Comparison of ENCODE assay signal across 1 cellular context in the genomic region with DNA sequence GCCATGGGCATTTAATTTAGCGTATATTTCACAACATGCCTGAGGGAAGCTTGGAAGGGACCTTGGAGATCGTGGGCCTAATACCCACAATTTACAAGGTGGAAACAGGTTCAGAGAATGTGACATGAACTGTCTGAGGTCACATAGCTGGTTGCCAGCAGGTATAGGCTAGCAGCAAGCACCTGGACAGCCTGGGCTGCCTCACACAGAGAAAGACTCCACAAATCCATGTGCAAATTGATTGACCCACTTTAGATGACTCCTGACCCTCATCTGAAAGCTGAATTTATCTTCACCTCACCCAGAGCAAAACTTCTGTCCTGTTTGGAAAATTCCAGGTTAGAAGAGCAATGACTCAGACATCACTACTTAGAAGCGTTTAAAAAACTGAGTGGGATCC.
TF ChIP-seq lines count a peak whose summit lies in the region.

No MANE protein-coding gene starts in this region.

TF ChIP-seq in HepG2, 621 proteins besides CTCF, POLR2A, EP300 and RAD21:
- TF ChIP-seq ZNF367 (CRISPR knock-in tag; IDR thresholded peaks at IDR 0.05; ENCODE audit: borderline replicate concordance) = no peak
- TF ChIP-seq, protein P1, sequence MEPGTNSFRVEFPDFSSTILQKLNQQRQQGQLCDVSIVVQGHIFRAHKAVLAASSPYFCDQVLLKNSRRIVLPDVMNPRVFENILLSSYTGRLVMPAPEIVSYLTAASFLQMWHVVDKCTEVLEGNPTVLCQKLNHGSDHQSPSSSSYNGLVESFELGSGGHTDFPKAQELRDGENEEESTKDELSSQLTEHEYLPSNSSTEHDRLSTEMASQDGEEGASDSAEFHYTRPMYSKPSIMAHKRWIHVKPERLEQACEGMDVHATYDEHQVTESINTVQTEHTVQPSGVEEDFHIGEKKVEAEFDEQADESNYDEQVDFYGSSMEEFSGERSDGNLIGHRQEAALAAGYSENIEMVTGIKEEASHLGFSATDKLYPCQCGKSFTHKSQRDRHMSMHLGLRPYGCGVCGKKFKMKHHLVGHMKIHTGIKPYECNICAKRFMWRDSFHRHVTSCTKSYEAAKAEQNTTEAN (CRISPR knock-in tag; conservative IDR thresholded peaks at IDR 0.05) = no peak
